ENCODE assay signal across 32 cellular contexts in the genomic region with DNA sequence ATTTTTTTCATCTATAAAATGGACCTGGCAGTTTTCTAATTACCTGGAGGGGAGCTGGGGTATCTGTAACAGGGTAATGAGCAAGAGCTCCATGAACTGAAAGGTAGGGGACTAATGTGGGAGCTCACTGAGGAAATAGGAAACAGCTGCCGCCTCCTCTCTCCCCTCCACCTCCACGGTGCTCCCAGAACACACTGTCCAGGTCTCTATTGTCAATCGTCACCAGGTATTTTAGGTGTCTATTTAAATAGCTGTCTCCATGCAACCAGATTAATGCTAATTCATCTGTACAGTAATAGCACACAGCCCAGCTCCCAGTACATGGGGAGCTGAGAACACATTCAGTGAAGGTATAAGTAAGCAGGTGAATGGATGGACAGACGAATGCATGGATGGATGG.
"Had no signal": no experiment of that assay in that cellular context is flagged by ENCODE, and none has a peak within 500 bp of the region (broad histone marks: within the 10 kb centered on the region; RNA-seq: fewer than 3 reads in every experiment).

No MANE protein-coding gene starts in this region.

- H3K36me3 ChIP-seq: adrenal gland, cardiac muscle cell had no signal

- H3K27me3 ChIP-seq: adrenal gland had no signal

- H3K27ac ChIP-seq: adrenal gland, cardiac muscle cell, VCaP had no signal

- H3K9me3 ChIP-seq: adrenal gland had no signal

- FAIRE-seq: astrocyte, TTC549 had no signal

- ATAC-seq: activated CD8-positive, alpha-beta T cell treated with anti-CD3 and anti-CD28 coated beads for 36 hours; activated naive CD4-positive, alpha-beta T cell treated with anti-CD3 and anti-CD28 coated beads, Interleukin-2, amount 50 U/mL, for 72 hours; activated T-cell treated with anti-CD3 and anti-CD28 coated beads, Interleukin-2, amount 50 U/mL, for 4 hours; activated T-cell treated with anti-CD3 and anti-CD28 coated beads, Interleukin-2, amount 50 U/mL, for 72 hours; activated T-helper 17 cell treated with anti-CD3 and anti-CD28 coated beads, Interleukin-2, amount 50 U/mL, for 72 hours had no signal

- DNase-seq: activated B cell treated with CpG ODN at 0.5 μM for 24 hours; activated CD4-positive, alpha-beta memory T cell treated with anti-CD3 and anti-CD28 coated beads for 36 hours; activated CD4-positive, alpha-beta T cell treated with anti-CD3 and anti-CD28 coated beads for 4 hours; activated CD4-positive, alpha-beta T cell treated with anti-CD3 and anti-CD28 coated beads, Interleukin-2, amount 10 ng/mL, durations not matched to agents 24 days and 14 days; activated CD4-positive, alpha-beta T cell treated with anti-CD3 and anti-CD28 coated beads, Interleukin-2, amount 50 U/mL, for 1 hour; activated CD4-positive, alpha-beta T cell treated with anti-CD3 and anti-CD28 coated beads, Interleukin-2, amount 50 U/mL, for 4 hours; activated CD4-positive, CD25-positive, alpha-beta regulatory T cell treated with anti-CD3 and anti-CD28 coated beads, Interleukin-2, amount 50 U/mL, for 72 hours; activated CD8-positive, alpha-beta memory T cell treated with anti-CD3 and anti-CD28 coated beads, Interleukin-2, amount 50 U/mL, for 4 hours; activated CD8-positive, alpha-beta T cell treated with anti-CD3 and anti-CD28 coated beads for 36 hours; activated effector memory CD4-positive, alpha-beta T cell treated with anti-CD3 and anti-CD28 coated beads, Interleukin-2, amount 50 U/mL, for 16 hours; activated gamma-delta T cell treated with Interleukin-2 at 50 U/mL for 16 hours; activated naive CD4-positive, alpha-beta T cell; activated naive CD4-positive, alpha-beta T cell treated with anti-CD3 and anti-CD28 coated beads for 36 hours; activated naive CD4-positive, alpha-beta T cell treated with anti-CD3 and anti-CD28 coated beads, Interleukin-2, amount 50 U/mL, for 16 hours; activated naive CD8-positive, alpha-beta T cell treated with anti-CD3 and anti-CD28 coated beads for 36 hours; activated T-cell treated with anti-CD3 and anti-CD28 coated beads for 4 hours; activated T-cell treated with anti-CD3 and anti-CD28 coated beads, Interleukin-2, amount 50 U/mL, for 1 hour; activated T-cell treated with anti-CD3 and anti-CD28 coated beads, Interleukin-2, amount 50 U/mL, for 4 hours; activated T-cell treated with anti-CD3 and anti-CD28 coated beads, Interleukin-2, amount 50 U/mL, for 72 hours; adrenal gland; amniotic stem cell; aorta; cerebellar nuclear complex; T-helper 1 cell; T-helper 2 cell; T-helper 9 cell had no signal

- H3K4me3 ChIP-seq: adrenal gland, cardiac muscle cell had no signal

- H3K4me1 ChIP-seq: adrenal gland had no signal
